Comparison of ENCODE assay signal across 22 cellular contexts in the genomic region with DNA sequence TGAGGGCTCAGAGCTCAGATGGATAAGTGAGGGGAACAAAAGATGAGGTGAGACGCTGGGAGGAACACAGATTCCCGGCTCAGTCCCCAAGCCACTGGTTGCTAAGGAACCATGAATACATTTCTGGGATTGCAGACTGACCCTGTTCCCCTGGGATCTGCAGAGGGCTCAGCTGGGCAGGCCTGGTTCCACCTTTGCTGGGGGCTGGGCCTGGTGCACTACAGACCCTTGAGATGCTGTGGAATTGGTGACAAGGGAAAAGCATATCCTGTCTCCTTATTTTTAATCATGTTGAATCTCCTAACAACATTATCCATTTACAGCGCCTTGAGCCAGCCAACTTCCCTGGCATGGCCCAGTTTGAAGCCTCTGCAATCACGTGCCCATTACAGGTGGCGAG. TPM values are rescaled to one million over a fixed set of nuclear protein-coding genes. Genes with fewer than 3 reads are reported as not detected.
"Had no signal": no experiment of that assay in that cellular context is flagged by ENCODE, and none has a peak within 500 bp of the region (broad histone marks: within the 10 kb centered on the region; RNA-seq: fewer than 3 reads in every experiment).

No MANE protein-coding gene starts in this region.

- H3K9me3 ChIP-seq: body of pancreas had no signal

- H3K4me1 Mint-ChIP-seq: naive thymus-derived CD8-positive, alpha-beta T cell had no signal

- H3K4me3 Mint-ChIP-seq: activated naive CD8-positive, alpha-beta T cell; activated T-cell treated with anti-CD3 and anti-CD28 coated beads, Interleukin-2, amount 50 U/mL, for 4 hours; naive thymus-derived CD8-positive, alpha-beta T cell; stimulated activated naive CD8-positive, alpha-beta T cell treated with anti-CD3 and anti-CD28 coated beads, Interleukin-15, Interleukin-2, amounts not matched to agents 100 ng/mL and 50 ng/mL, for 24 hours had no signal

- H3K36me3 ChIP-seq: esophagus squamous epithelium, upper lobe of left lung had no signal

- ATAC-seq: activated CD4-positive, CD25-positive, alpha-beta regulatory T cell treated with anti-CD3 and anti-CD28 coated beads, Interleukin-2, amount 50 U/mL, for 24 hours; activated T-cell treated with anti-CD3 and anti-CD28 coated beads, Interleukin-2, amount 50 U/mL, for 4 hours; body of pancreas; naive thymus-derived CD8-positive, alpha-beta T cell had no signal

- H3K27me3 ChIP-seq: body of pancreas, right atrium auricular region, upper lobe of left lung had no signal

- DNase-seq: activated CD4-positive, alpha-beta T cell treated with anti-CD3 and anti-CD28 coated beads, Interleukin-2, amount 50 U/mL, for 4 hours; activated gamma-delta T cell treated with Interleukin-2 at 50 U/mL for 16 hours; activated T-cell treated with anti-CD3 and anti-CD28 coated beads, Interleukin-2, amount 50 U/mL, for 4 hours; amygdala; caudate nucleus; cortex of kidney; effector CD4-positive, alpha-beta T cell; esophagus squamous epithelium; hypothalamus; kidney glomerular epithelial cell; mesenchymal stem cell; naive thymus-derived CD8-positive, alpha-beta T cell; nucleus accumbens; small intestine; stimulated activated CD4-positive, alpha-beta T cell treated with anti-CD3 and anti-CD28 coated beads, Interleukin-4, amount 100 ng/mL, for 4 hours; stimulated activated CD8-positive, alpha-beta memory T cell treated with anti-CD3 and anti-CD28 coated beads, Interleukin-4, amount 100 ng/mL, for 48 hours had no signal

- H3K27ac ChIP-seq: body of pancreas, esophagus squamous epithelium, right atrium auricular region, upper lobe of left lung had no signal

- H3K4me1 ChIP-seq: upper lobe of left lung had no signal

- H3K4me3 ChIP-seq: body of pancreas, esophagus squamous epithelium, right atrium auricular region, upper lobe of left lung had no signal

- H3K27ac Mint-ChIP-seq: activated naive CD8-positive, alpha-beta T cell; naive thymus-derived CD8-positive, alpha-beta T cell; stimulated activated naive CD8-positive, alpha-beta T cell treated with anti-CD3 and anti-CD28 coated beads, Interleukin-15, Interleukin-2, amounts not matched to agents 100 ng/mL and 50 ng/mL, for 24 hours had no signal

RNA-seq across cellular contexts. Expression of a gene that starts 19.3 kb away (rescaled TPM):
- total RNA-seq: naive thymus-derived CD8-positive, alpha-beta T cell had no signal
- polyA plus RNA-seq: naive thymus-derived CD8-positive, alpha-beta T cell had no signal
